In the genomic region with DNA sequence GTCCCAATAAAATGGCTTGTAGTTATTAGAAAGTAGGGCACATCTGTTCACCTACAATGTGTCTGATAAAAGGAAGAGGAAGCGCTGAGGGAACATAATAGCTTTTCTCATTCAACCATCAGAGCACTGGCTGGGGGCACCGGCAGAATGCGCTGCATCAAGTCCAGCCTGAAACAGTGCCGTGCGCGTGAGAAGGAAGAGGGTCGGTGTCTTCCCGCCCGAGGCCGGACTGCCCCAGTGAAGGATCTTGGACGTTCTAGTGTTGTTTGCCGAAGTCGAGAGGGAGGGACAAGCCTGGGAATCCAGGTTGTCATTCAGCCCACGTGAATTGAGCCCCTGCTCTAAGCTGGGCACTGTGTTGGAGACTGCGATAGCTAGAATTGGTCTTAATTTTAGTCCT, we compare ENCODE assay signal across 19 cellular contexts.
DNase-seq lines count a peak whose midpoint lies in the region; ATAC-seq and TF ChIP-seq lines count a peak whose summit lies in the region.
"Had no signal": no experiment of that assay in that cellular context is flagged by ENCODE, and none has a peak within 500 bp of the region (broad histone marks: within the 10 kb centered on the region; RNA-seq: fewer than 3 reads in every experiment).

No MANE protein-coding gene starts in this region.

- H3K9me3 Mint-ChIP-seq in activated CD8-positive, alpha-beta memory T cell treated with anti-CD3 and anti-CD28 coated beads, Interleukin-2, amount 10 ng/mL, durations not matched to agents 7 days and 5 days (ENCODE audit: low read depth) = no peaks in the 10 kb centered on the region
- no peaks in the 10 kb centered on the region for H3K9me3 Mint-ChIP-seq in central memory CD8-positive, alpha-beta T cell
- H3K9me3 Mint-ChIP-seq: CD4-positive, CD25-positive, alpha-beta regulatory T cell; CD8-positive, alpha-beta T cell had no signal

- H3K27ac ChIP-seq in substantia nigra (ENCODE audit: low read depth, low read length, poor library complexity, severe bottlenecking) (no peak overlapping the region), right lobe of liver (no peak overlapping the region)
- H3K27ac ChIP-seq: 22Rv1, BLaER1, C4-2B had no signal

- no peaks in the 10 kb centered on the region for H3K36me3 Mint-ChIP-seq in activated CD8-positive, alpha-beta memory T cell treated with anti-CD3 and anti-CD28 coated beads, Interleukin-2, amount 10 ng/mL, durations not matched to agents 7 days and 5 days
- H3K36me3 Mint-ChIP-seq in central memory CD8-positive, alpha-beta T cell (ENCODE audit: insufficient read depth) = no peaks in the 10 kb centered on the region
- H3K36me3 Mint-ChIP-seq: CD8-positive, alpha-beta T cell had no signal

- H3K27ac Mint-ChIP-seq in activated CD8-positive, alpha-beta memory T cell treated with anti-CD3 and anti-CD28 coated beads, Interleukin-2, amount 10 ng/mL, durations not matched to agents 7 days and 5 days = no peak overlapping the region
- peak overlapping the region; percentile 39 for H3K27ac Mint-ChIP-seq in central memory CD8-positive, alpha-beta T cell (ENCODE audit: low read depth)
- H3K27ac Mint-ChIP-seq: B cell; CD4-positive, CD25-positive, alpha-beta regulatory T cell; CD8-positive, alpha-beta T cell had no signal

- H3K9me3 ChIP-seq in right lobe of liver = no peaks in the 10 kb centered on the region
- H3K9me3 ChIP-seq: BLaER1, Caco-2 had no signal

- peaks cover 2% of the 10 kb centered on the region for H3K4me1 Mint-ChIP-seq in activated CD8-positive, alpha-beta memory T cell treated with anti-CD3 and anti-CD28 coated beads, Interleukin-2, amount 10 ng/mL, durations not matched to agents 7 days and 5 days
- H3K4me1 Mint-ChIP-seq in central memory CD8-positive, alpha-beta T cell = peaks cover 6% of the 10 kb centered on the region

- ATAC-seq in activated CD8-positive, alpha-beta memory T cell treated with anti-CD3 and anti-CD28 coated beads, Interleukin-2, amount 10 ng/mL, durations not matched to agents 7 days and 5 days = no peak
- no peak for ATAC-seq in central memory CD8-positive, alpha-beta T cell (replicated peaks; ENCODE audit: extremely low read depth, poor library complexity, severe bottlenecking)
- ATAC-seq in HG03039 (IDR thresholded peaks at IDR 0.05; ENCODE audit: unreplicated experiment) (no peak), right lobe of liver (no peak)
- ATAC-seq: CD8-positive, alpha-beta T cell had no signal

- peak; percentile 22 for DNase-seq in activated CD8-positive, alpha-beta memory T cell treated with anti-CD3 and anti-CD28 coated beads, Interleukin-2, amount 50 U/mL, for 48 hours
- DNase-seq in activated CD8-positive, alpha-beta memory T cell treated with anti-CD3 and anti-CD28 coated beads, Interleukin-2, amount 10 ng/mL, durations not matched to agents 7 days and 5 days = no peak
- DNase-seq in central memory CD8-positive, alpha-beta T cell (ENCODE audit: low spot score in 2 of 2) = no peak
- DNase-seq in mesenteric fat pad (ENCODE audit: low spot score) (peak; percentile 68), substantia nigra (lab: John Stamatoyannopoulos, UW) (no peak), right lobe of liver (no peak)
- DNase-seq: Caco-2; CD4-positive, CD25-positive, alpha-beta regulatory T cell; CD8-positive, alpha-beta T cell; DMS153; DND-41; GOT3; H7; HCEC 1CT had no signal

- no peak overlapping the region for H3K4me3 ChIP-seq in right lobe of liver
- H3K4me3 ChIP-seq: BLaER1 had no signal

- no peak overlapping the region for H3K4me3 Mint-ChIP-seq in activated CD8-positive, alpha-beta memory T cell treated with anti-CD3 and anti-CD28 coated beads, Interleukin-2, amount 10 ng/mL, durations not matched to agents 7 days and 5 days
- no peak overlapping the region for H3K4me3 Mint-ChIP-seq in central memory CD8-positive, alpha-beta T cell
- H3K4me3 Mint-ChIP-seq: B cell; CD4-positive, CD25-positive, alpha-beta regulatory T cell; CD8-positive, alpha-beta T cell had no signal

- peaks cover 15% of the 10 kb centered on the region for H3K27me3 Mint-ChIP-seq in activated CD8-positive, alpha-beta memory T cell treated with anti-CD3 and anti-CD28 coated beads, Interleukin-2, amount 10 ng/mL, durations not matched to agents 7 days and 5 days
- H3K27me3 Mint-ChIP-seq in central memory CD8-positive, alpha-beta T cell = peaks cover 28% of the 10 kb centered on the region
- H3K27me3 Mint-ChIP-seq: CD4-positive, CD25-positive, alpha-beta regulatory T cell had no signal

- no peaks in the 10 kb centered on the region for H3K36me3 ChIP-seq in right lobe of liver

- no peaks in the 10 kb centered on the region for H3K27me3 ChIP-seq in right lobe of liver

- TF ChIP-seq CTCF in right lobe of liver (IDR thresholded peaks at IDR 0.05) = no peak

- CTCF ChIA-PET in activated CD8-positive, alpha-beta memory T cell treated with anti-CD3 and anti-CD28 coated beads, Interleukin-2, amount 10 ng/mL, durations not matched to agents 7 days and 5 days (lab: Charles Lee) = no interaction called here

- 92% methylated on average over 4 of the region's 15 CpGs for WGBS in right lobe of liver (ENCODE audit: insufficient coverage, low coverage, low lambda C conversion rate, missing lambda C conversion rate)

- intact Hi-C loops in right lobe of liver (cut with DNase I) = no loop called here

- no peak for TF ChIP-seq POLR2A in right lobe of liver (IDR thresholded peaks at IDR 0.05)

- H3K4me1 ChIP-seq in right lobe of liver = no peaks in the 10 kb centered on the region
- H3K4me1 ChIP-seq: Caco-2 had no signal

Comparison
In these comparisons a context has a peak if more than half of its experiments do, and no peak if none do; other contexts are left out.
1. DNase-seq: peak in activated CD8-positive, alpha-beta memory T cell treated with anti-CD3 and anti-CD28 coated beads, Interleukin-2, amount 50 U/mL, for 48 hours (single experiment) and mesenteric fat pad (single experiment); none in activated CD8-positive, alpha-beta memory T cell treated with anti-CD3 and anti-CD28 coated beads, Interleukin-2, amount 10 ng/mL, durations not matched to agents 7 days and 5 days (single experiment), central memory CD8-positive, alpha-beta T cell (0 of 2), substantia nigra (0 of 49) and right lobe of liver (0 of 3).